8 cellular contexts compared by ENCODE assay signal in genomic region chr19:13029893-13030292, GRCh38. TPM values are rescaled to one million over a fixed set of nuclear protein-coding genes. Genes with fewer than 3 reads are reported as not detected.
DNase-seq lines count a peak whose midpoint lies in the region; ATAC-seq and TF ChIP-seq lines count a peak whose summit lies in the region.

No MANE protein-coding gene starts in this region.

- ATAC-seq in heart right ventricle = no peak

- peaks cover 0 to 40% (median 0%) of the 10 kb centered on the region in 9 donors for H3K36me3 ChIP-seq in heart right ventricle
- no peaks in the 10 kb centered on the region for H3K36me3 ChIP-seq in WERI-Rb-1
- no peaks in the 10 kb centered on the region for H3K36me3 ChIP-seq in uterus

- intact Hi-C loops in heart right ventricle (cut with DNase I) (loop anchor here in 9 of 10 donors (5.0 to 10.0 kb wide), 6 partner anchors 32 to 48 kb away; partner anchors contain the start of gene NFIX (in 3 of the 9)), cardiac septum (cut with DNase I) (loop anchor here (5.0 kb wide), 1 partner anchor 33 kb away; the partner anchor contains the start of gene NFIX), uterus (cut with DNase I; ENCODE audit: low total_unique reads) (no loop called here)

- no peak for TF ChIP-seq POLR2A in uterus (IDR thresholded peaks at IDR 0.05)

- no peaks in the 10 kb centered on the region for H3K9me3 ChIP-seq in heart right ventricle
- H3K9me3 ChIP-seq in WERI-Rb-1 (ENCODE audit: severe bottlenecking) = no peaks in the 10 kb centered on the region
- H3K9me3 ChIP-seq in uterus = no peaks in the 10 kb centered on the region

- H3K27me3 ChIP-seq in heart right ventricle (peaks cover 0 to 8% (median 0%) of the 10 kb centered on the region in 7 donors), WERI-Rb-1 (ENCODE audit: insufficient read depth, low read depth, severe bottlenecking) (no peaks in the 10 kb centered on the region), uterus (no peaks in the 10 kb centered on the region)

- H3K27ac ChIP-seq in heart right ventricle = peak overlapping the region in 9 of 10 donors; percentile 7 to 96 (median 79)
- no peak overlapping the region for H3K27ac ChIP-seq in WERI-Rb-1
- peak overlapping the region; percentile 95 to 99 for H3K27ac ChIP-seq in uterus

- WGBS in heart right ventricle, 2 donors = 63 to 69% methylated on average over 10 of the region's 10 CpGs

- TF ChIP-seq CTCF in heart right ventricle (IDR thresholded peaks at IDR 0.05) (peak in 7 of 9 donors; percentile 26 to 61 (median 50)), WERI-Rb-1 (IDR thresholded peaks at IDR 0.05; ENCODE audit: low read depth, low read length) (peak; percentile 29; the same call in 1 of the 2 replicates), uterus (IDR thresholded peaks at IDR 0.05) (peak in 3 of 4 experiments; percentile 33 to 38 (median 37))

- no peak for DNase-seq in heart right ventricle
- DNase-seq in cardiac septum (ENCODE audit: low spot score) = no peak
- DNase-seq in WERI-Rb-1 = no peak
- peak in 36 of 51 donors; percentile 18 to 81 (median 54) for DNase-seq in hypothalamus (lab: John Stamatoyannopoulos, UW)
- DNase-seq in uterus = no peak
- DNase-seq in NCI-H146 treated with DMSO at 0.1 percent for 48 hours (lab: John Stamatoyannopoulos, UW; ENCODE audit: unreplicated experiment) = no peak
- no peak for DNase-seq in NCI-H2171 treated with DMSO at 0.1 percent for 48 hours (lab: John Stamatoyannopoulos, UW)
- DNase-seq in activated T-cell treated with anti-CD3 and anti-CD28 coated beads, Interleukin-2, amount 50 U/mL, for 1 hour = no peak

- peaks cover 35 to 100% (median 89%) of the 10 kb centered on the region in 9 donors for H3K4me1 ChIP-seq in heart right ventricle
- peaks cover 23 to 38% of the 10 kb centered on the region in 2 donors for H3K4me1 ChIP-seq in uterus

- H3K4me3 ChIP-seq in heart right ventricle (no peak overlapping the region), WERI-Rb-1 (ENCODE audit: low read depth, low read length) (no peak overlapping the region), uterus (no peak overlapping the region)

RNA-seq across cellular contexts. Expression of gene NFIX, which starts 34.6 kb away (rescaled TPM):
- 100 to 1,000 TPM; 111 to 162 (median 145) TPM for total RNA-seq in heart right ventricle
- polyA plus RNA-seq in heart right ventricle = 10 to 100 TPM; 16.8 to 34.2 TPM
- total RNA-seq in cardiac septum = 123 TPM
- 100 to 1,000 TPM in 2 of 4 donors, 10 to 100 TPM in 2; 27.4 to 381 (median 78.4) TPM for total RNA-seq in uterus

Comparison
In these comparisons a context has a peak if more than half of its experiments do, and no peak if none do; other contexts are left out.
1. DNase-seq: peak in hypothalamus (36 of 51); none in heart right ventricle (0 of 2), cardiac septum (single experiment), WERI-Rb-1 (single experiment), uterus (0 of 2), NCI-H146 treated with DMSO at 0.1 percent for 48 hours (single experiment), NCI-H2171 treated with DMSO at 0.1 percent for 48 hours (single experiment) and activated T-cell treated with anti-CD3 and anti-CD28 coated beads, Interleukin-2, amount 50 U/mL, for 1 hour (single experiment).
2. Peak in every context shown above with its lines, with median percentiles within 50 percentile points of each other: CTCF ChIP-seq.